In the genomic region with DNA sequence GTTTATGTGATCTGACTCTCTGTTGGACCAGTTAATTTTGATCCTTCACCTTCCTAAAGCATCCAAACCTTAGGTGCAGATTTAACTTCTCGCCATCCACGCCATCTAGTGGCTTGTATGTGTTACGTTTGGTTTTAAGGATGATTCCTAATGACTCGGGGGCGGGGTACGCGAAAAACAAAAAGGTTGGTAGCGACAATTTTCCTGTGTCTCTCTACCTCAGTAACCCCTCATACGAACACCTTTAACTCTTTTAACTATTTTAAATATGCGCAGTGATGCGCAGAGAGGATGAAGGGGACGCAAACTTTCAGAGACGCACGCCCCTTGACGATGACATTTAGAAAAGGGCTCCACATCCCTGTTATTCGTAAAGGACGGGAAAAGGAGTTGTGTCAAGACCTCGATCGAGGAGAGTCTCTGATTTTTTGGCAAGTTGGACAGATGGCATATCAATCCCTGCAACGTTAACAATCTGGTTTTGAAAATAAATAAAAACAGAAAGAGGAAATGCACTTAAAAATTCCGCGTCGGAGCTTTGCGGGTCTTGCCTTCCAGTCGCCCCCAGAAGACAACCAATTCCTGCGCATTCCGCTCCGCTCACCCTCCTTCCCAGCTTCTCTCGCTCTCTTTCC, we compare ENCODE assay signal across 8 cellular contexts. TPM values are rescaled to one million over a fixed set of nuclear protein-coding genes. Genes with fewer than 3 reads are reported as not detected.
DNase-seq lines count a peak whose midpoint lies in the region; ATAC-seq and TF ChIP-seq lines count a peak whose summit lies in the region.

No MANE protein-coding gene starts in this region.

- TF ChIP-seq CTCF in GM12864 (IDR thresholded peaks at IDR 0.05; ENCODE audit: low read depth, low read length, missing control alignments): peak; percentile 74
- peak; percentile 80 for TF ChIP-seq CTCF in NB4 (IDR thresholded peaks at IDR 0.05; ENCODE audit: low read depth, low read length)
- TF ChIP-seq CTCF in SK-N-SH (IDR thresholded peaks at IDR 0.05): peak; percentile 96
- peak; percentile 73 to 79 for TF ChIP-seq CTCF in fibroblast of lung (conservative IDR thresholded peaks at IDR 0.05 in 1 of 2, IDR thresholded peaks at IDR 0.05 in 1 of 2; ENCODE audit: low read depth in 1 of 2, low read length in 2 of 2)
- TF ChIP-seq CTCF in neural crest cell (conservative IDR thresholded peaks at IDR 0.05): peak; percentile 82

- H3K4me3 ChIP-seq in GM12864 (ENCODE audit: low read depth, low read length) (peak overlapping the region; percentile 98), NB4 (ENCODE audit: low read depth, low read length) (no peak overlapping the region), SK-N-SH (ENCODE audit: low read depth in 2 of 2, low read length in 1 of 2) (peak overlapping the region; percentile 39 to 50), fibroblast of lung (replicated peaks in 1 of 4; ENCODE audit: control extremely low read depth in 1 of 4, insufficient read depth in 1 of 4, low read depth in 3 of 4, low read length in 4 of 4) (peak overlapping the region; percentile 56 to 70 (median 66))

- H3K9ac ChIP-seq in SK-N-SH: no peak overlapping the region
- H3K9ac ChIP-seq in fibroblast of lung (ENCODE audit: insufficient read depth, low read length): peak overlapping the region; percentile 42

- WGBS in SK-N-SH (ENCODE audit: low lambda C conversion rate): 1% methylated on average over 29 of the region's 29 CpGs

- POLR2A ChIA-PET in SK-N-SH (lab: Yijun Ruan, JAX): no interaction called here

- no peaks in the 10 kb centered on the region for H3K36me3 ChIP-seq in SK-N-SH (replicated peaks in 1 of 2; ENCODE audit: control insufficient read depth in 1 of 2, insufficient read depth in 2 of 2, low read length in 1 of 2)
- H3K36me3 ChIP-seq in fibroblast of lung (ENCODE audit: control insufficient read depth, insufficient read depth, low read length): no peaks in the 10 kb centered on the region

- H3K9me2 ChIP-seq in SK-N-SH: no peaks in the 10 kb centered on the region

- peak overlapping the region; percentile 71 for H2AFZ ChIP-seq in SK-N-SH (ENCODE audit: low read depth)
- peak overlapping the region; percentile 75 for H2AFZ ChIP-seq in fibroblast of lung (ENCODE audit: low read length)

- no peak for TF ChIP-seq EP300 in SK-N-SH (IDR thresholded peaks at IDR 0.05; ENCODE audit: borderline replicate concordance in 1 of 2, low read depth in 1 of 2, low read length in 1 of 2)

- H3K27me3 ChIP-seq in SK-N-SH (ENCODE audit: insufficient read depth) (peaks cover 29% of the 10 kb centered on the region), fibroblast of lung (ENCODE audit: control insufficient read depth, insufficient read depth, low read length) (peaks cover 4% of the 10 kb centered on the region)

- H3K79me2 ChIP-seq in SK-N-SH (ENCODE audit: insufficient read depth): no peaks in the 10 kb centered on the region
- H3K79me2 ChIP-seq in fibroblast of lung (ENCODE audit: control insufficient read depth, insufficient read depth, low read length): no peaks in the 10 kb centered on the region

- peak overlapping the region; percentile 91 for H3K27ac Mint-ChIP-seq in neural crest cell (ENCODE audit: unreplicated experiment)

- DNase-seq in 8988T (peak; percentile 49), GM12864 (ENCODE audit: low read depth) (peak; percentile 53), NB4 (ENCODE audit: low read depth) (peak; percentile 68), SK-N-SH (peak; percentile 72), fibroblast of lung (ENCODE audit: low read depth in 2 of 2) (peak; percentile 45 to 75), neural crest cell (ENCODE audit: low read depth, low spot score) (no peak)
- no peak for DNase-seq in activated CD8-positive, alpha-beta memory T cell treated with anti-CD3 and anti-CD28 coated beads, Interleukin-2, amount 50 U/mL, for 4 hours

- peak overlapping the region; percentile 83 for H3K4me3 Mint-ChIP-seq in neural crest cell

- H3K36me3 Mint-ChIP-seq in neural crest cell (ENCODE audit: low read depth): peaks cover 5% of the 10 kb centered on the region

- H3K4me1 ChIP-seq in SK-N-SH (ENCODE audit: control insufficient read depth in 1 of 2, insufficient read depth in 2 of 2, low read depth in 1 of 2, low read length in 1 of 2): peaks cover 4 to 8% of the 10 kb centered on the region in 2 experiments; a peak in 2 of 4 replicates
- no peaks in the 10 kb centered on the region for H3K4me1 ChIP-seq in fibroblast of lung (ENCODE audit: control insufficient read depth, extremely low read depth, insufficient read depth, low read length)

- peaks cover 14% of the 10 kb centered on the region for H3K4me1 Mint-ChIP-seq in neural crest cell

- peak; percentile 40 for ATAC-seq in HG02610 (IDR thresholded peaks at IDR 0.05; ENCODE audit: unreplicated experiment)

- H3K27ac ChIP-seq in SK-N-SH (ENCODE audit: low read depth in 2 of 2, low read length in 1 of 2) (no peak overlapping the region), fibroblast of lung (ENCODE audit: insufficient read depth, low read length) (peak overlapping the region; percentile 27)

- H3K4me2 ChIP-seq in SK-N-SH (peak overlapping the region; percentile 77), fibroblast of lung (ENCODE audit: extremely low read depth, insufficient read depth, low read length) (peak overlapping the region; percentile 87)

- no peak for TF ChIP-seq POLR2A in NB4 (IDR thresholded peaks at IDR 0.05; ENCODE audit: extremely low read depth, insufficient read length)

- H3K9me3 ChIP-seq in SK-N-SH (no peaks in the 10 kb centered on the region), fibroblast of lung (ENCODE audit: control insufficient read depth, insufficient read depth, low read depth, low read length) (no peaks in the 10 kb centered on the region)

- H3K27me3 Mint-ChIP-seq in neural crest cell (ENCODE audit: low read depth): peaks cover 63% of the 10 kb centered on the region

- peak; percentile 78 for TF ChIP-seq RAD21 in SK-N-SH (IDR thresholded peaks at IDR 0.05; ENCODE audit: low read length)

- H3K9me3 Mint-ChIP-seq in neural crest cell: no peaks in the 10 kb centered on the region

- no peaks in the 10 kb centered on the region for H3F3A ChIP-seq in SK-N-SH (replicated peaks; ENCODE audit: insufficient read depth)

- CTCF ChIA-PET in SK-N-SH (lab: Yijun Ruan, JAX): interaction anchor here (0.6 to 2.9 kb wide), 10 partner anchors 10 to 1352 kb away, joined by 3 to 14 read pairs (median 4); no protein-coding TSS in a partner anchor

- H4K20me1 ChIP-seq in SK-N-SH (ENCODE audit: insufficient read depth) (no peaks in the 10 kb centered on the region), fibroblast of lung (ENCODE audit: control insufficient read depth, extremely low read depth, insufficient read depth, low read length) (no peaks in the 10 kb centered on the region)

TF ChIP-seq in SK-N-SH, 30 proteins besides CTCF, POLR2A, EP300 and RAD21:
- TF ChIP-seq JUND (IDR thresholded peaks at IDR 0.05): no peak
- no peak for TF ChIP-seq NFIC (IDR thresholded peaks at IDR 0.05; ENCODE audit: borderline replicate concordance)
- no peak for TF ChIP-seq GABPA (IDR thresholded peaks at IDR 0.05; ENCODE audit: low read depth)
- TF ChIP-seq, protein P1, sequence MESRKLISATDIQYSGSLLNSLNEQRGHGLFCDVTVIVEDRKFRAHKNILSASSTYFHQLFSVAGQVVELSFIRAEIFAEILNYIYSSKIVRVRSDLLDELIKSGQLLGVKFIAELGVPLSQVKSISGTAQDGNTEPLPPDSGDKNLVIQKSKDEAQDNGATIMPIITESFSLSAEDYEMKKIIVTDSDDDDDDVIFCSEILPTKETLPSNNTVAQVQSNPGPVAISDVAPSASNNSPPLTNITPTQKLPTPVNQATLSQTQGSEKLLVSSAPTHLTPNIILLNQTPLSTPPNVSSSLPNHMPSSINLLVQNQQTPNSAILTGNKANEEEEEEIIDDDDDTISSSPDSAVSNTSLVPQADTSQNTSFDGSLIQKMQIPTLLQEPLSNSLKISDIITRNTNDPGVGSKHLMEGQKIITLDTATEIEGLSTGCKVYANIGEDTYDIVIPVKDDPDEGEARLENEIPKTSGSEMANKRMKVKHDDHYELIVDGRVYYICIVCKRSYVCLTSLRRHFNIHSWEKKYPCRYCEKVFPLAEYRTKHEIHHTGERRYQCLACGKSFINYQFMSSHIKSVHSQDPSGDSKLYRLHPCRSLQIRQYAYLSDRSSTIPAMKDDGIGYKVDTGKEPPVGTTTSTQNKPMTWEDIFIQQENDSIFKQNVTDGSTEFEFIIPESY (IDR thresholded peaks at IDR 0.05; ENCODE audit: borderline replicate concordance, low read depth): no peak
- TF ChIP-seq, protein P2, sequence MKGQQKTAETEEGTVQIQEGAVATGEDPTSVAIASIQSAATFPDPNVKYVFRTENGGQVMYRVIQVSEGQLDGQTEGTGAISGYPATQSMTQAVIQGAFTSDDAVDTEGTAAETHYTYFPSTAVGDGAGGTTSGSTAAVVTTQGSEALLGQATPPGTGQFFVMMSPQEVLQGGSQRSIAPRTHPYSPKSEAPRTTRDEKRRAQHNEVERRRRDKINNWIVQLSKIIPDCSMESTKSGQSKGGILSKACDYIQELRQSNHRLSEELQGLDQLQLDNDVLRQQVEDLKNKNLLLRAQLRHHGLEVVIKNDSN (IDR thresholded peaks at IDR 0.05; ENCODE audit: borderline replicate concordance, low read depth): no peak
- TF ChIP-seq, protein P3, sequence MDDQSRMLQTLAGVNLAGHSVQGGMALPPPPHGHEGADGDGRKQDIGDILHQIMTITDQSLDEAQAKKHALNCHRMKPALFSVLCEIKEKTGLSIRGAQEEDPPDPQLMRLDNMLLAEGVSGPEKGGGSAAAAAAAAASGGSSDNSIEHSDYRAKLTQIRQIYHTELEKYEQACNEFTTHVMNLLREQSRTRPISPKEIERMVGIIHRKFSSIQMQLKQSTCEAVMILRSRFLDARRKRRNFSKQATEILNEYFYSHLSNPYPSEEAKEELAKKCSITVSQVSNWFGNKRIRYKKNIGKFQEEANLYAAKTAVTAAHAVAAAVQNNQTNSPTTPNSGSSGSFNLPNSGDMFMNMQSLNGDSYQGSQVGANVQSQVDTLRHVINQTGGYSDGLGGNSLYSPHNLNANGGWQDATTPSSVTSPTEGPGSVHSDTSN (IDR thresholded peaks at IDR 0.05): no peak
- TF ChIP-seq RCOR1 (IDR thresholded peaks at IDR 0.05; ENCODE audit: low read length): 0 out of 2 replicates have a peak, but pooled peaks have one; percentile 19
- peak; percentile 59 for TF ChIP-seq SMC3 (IDR thresholded peaks at IDR 0.05; ENCODE audit: low read depth, low read length)

RNA-seq across cellular contexts. Expression of a gene that starts 0.6 kb away (rescaled TPM):
- polyA plus RNA-seq in SK-N-SH (2012; rRNA removed) (not detected in 2 replicates), fibroblast of lung (1.2 and 6.1 TPM in 2 replicates)
- not detected in 2 replicates for polyA plus RNA-seq in SK-N-SH (2012; cell fraction: cytosol; rRNA removed)
- polyA plus RNA-seq in SK-N-SH (2012; cell fraction: nucleus; rRNA removed): not detected in 2 replicates
- total RNA-seq in fibroblast of lung (2.1 TPM in 2 replicates), neural crest cell (0.59 and 0.61 TPM in 2 replicates)
- 0.56 and 2.9 TPM in 2 replicates for polyA plus RNA-seq in fibroblast of lung (2012)
- 0.44 and 5.9 TPM in 2 replicates for polyA minus RNA-seq in fibroblast of lung (ENCODE audit: low replicate concordance)

Comparison
In these comparisons a context has a peak if more than half of its experiments do, and no peak if none do; other contexts are left out.
1. DNase-seq: peak in 8988T (single experiment), GM12864 (single experiment), NB4 (single experiment), SK-N-SH (single experiment) and fibroblast of lung (2 of 2); none in neural crest cell (single experiment) and activated CD8-positive, alpha-beta memory T cell treated with anti-CD3 and anti-CD28 coated beads, Interleukin-2, amount 50 U/mL, for 4 hours (single experiment).
2. Peak in every context shown above with its lines, with median percentiles within 50 percentile points of each other: CTCF ChIP-seq.